ENCODE assay signal across 15 cellular contexts in genomic region chr7:99090811-99091582, GRCh38. TPM values are rescaled to one million over a fixed set of nuclear protein-coding genes. Genes with fewer than 3 reads are reported as not detected.
A peak's percentile ranks its signal among the peaks of the same experiment; 100 is the strongest.
DNase-seq lines count a peak whose midpoint lies in the region; TF ChIP-seq lines count a peak whose summit lies in the region.
"Had no signal": no experiment of that assay in that cellular context is flagged by ENCODE, and none has a peak within 500 bp of the region (broad histone marks: within the 10 kb centered on the region; RNA-seq: fewer than 3 reads in every experiment).

No MANE protein-coding gene starts in this region.

- H4K8ac ChIP-seq in mesenchymal stem cell (ENCODE audit: low read length), result no peak overlapping the region

- peaks cover 0 to 6% of the 10 kb centered on the region in 2 experiments for H3K36me3 ChIP-seq in mesenchymal stem cell (ENCODE audit: control insufficient read depth in 1 of 2, insufficient read depth in 2 of 2, low read depth in 1 of 2, low read length in 2 of 2)
- H3K36me3 ChIP-seq: sigmoid colon, thyroid gland had no signal

- peaks cover 13% of the 10 kb centered on the region for H3K36me3 Mint-ChIP-seq in Calu3 (ENCODE audit: insufficient read depth, unreplicated experiment)
- H3K36me3 Mint-ChIP-seq in endothelial cell (ENCODE audit: low read depth, unreplicated experiment), result peaks cover 6% of the 10 kb centered on the region
- peaks cover 13% of the 10 kb centered on the region for H3K36me3 Mint-ChIP-seq in MCF 10A (ENCODE audit: insufficient read depth, unreplicated experiment)

- H3K9me3 Mint-ChIP-seq in Calu3 (ENCODE audit: low read depth, unreplicated experiment) (no peaks in the 10 kb centered on the region), endothelial cell (ENCODE audit: unreplicated experiment) (no peaks in the 10 kb centered on the region), MCF 10A (ENCODE audit: unreplicated experiment) (no peaks in the 10 kb centered on the region)
- H3K9me3 Mint-ChIP-seq: CD4-positive, alpha-beta T cell had no signal

- H4K91ac ChIP-seq in mesenchymal stem cell (ENCODE audit: low read length), result no peak overlapping the region

- no peak overlapping the region for H3K9ac ChIP-seq in mesenchymal stem cell (ENCODE audit: low read length)

- H3K4me1 ChIP-seq in mesenchymal stem cell (ENCODE audit: control insufficient read depth, insufficient read depth, low read depth, low read length), result peaks cover 4% of the 10 kb centered on the region
- H3K4me1 ChIP-seq: thyroid gland had no signal

- H3K27me3 ChIP-seq in mesenchymal stem cell (ENCODE audit: control insufficient read depth in 1 of 2, insufficient read depth in 1 of 2, low read length in 2 of 2), result no peaks in the 10 kb centered on the region
- H3K27me3 ChIP-seq: sigmoid colon, thyroid gland had no signal

- no peak overlapping the region for H3K14ac ChIP-seq in mesenchymal stem cell (ENCODE audit: low read length in 2 of 2)

- WGBS in mesenchymal stem cell, result 96% methylated on average over 5 of the region's 6 CpGs

- no peak overlapping the region for H2BK15ac ChIP-seq in mesenchymal stem cell (ENCODE audit: low read depth, poor library complexity, severe bottlenecking)

- peaks cover 3% of the 10 kb centered on the region for H3K9me3 ChIP-seq in mesenchymal stem cell (ENCODE audit: control insufficient read depth, low read length)
- H3K9me3 ChIP-seq: sigmoid colon, thyroid gland had no signal

- H3K4me3 Mint-ChIP-seq in Calu3 (ENCODE audit: low read depth, unreplicated experiment) (no peak overlapping the region), endothelial cell (ENCODE audit: unreplicated experiment) (no peak overlapping the region), MCF 10A (ENCODE audit: unreplicated experiment) (no peak overlapping the region)
- H3K4me3 Mint-ChIP-seq: CD4-positive, alpha-beta T cell had no signal

- peaks cover 11% of the 10 kb centered on the region for H3K79me1 ChIP-seq in mesenchymal stem cell (replicated peaks; ENCODE audit: low read length, poor library complexity, severe bottlenecking)

- no peak overlapping the region for H2AK5ac ChIP-seq in mesenchymal stem cell (ENCODE audit: low read length, severe bottlenecking)

- H2AFZ ChIP-seq in mesenchymal stem cell (ENCODE audit: low read depth, low read length), result no peak overlapping the region

- CTCF ChIA-PET in Calu3 (lab: Charles Lee), result no interaction called here
- CTCF ChIA-PET in MCF 10A (lab: Yijun Ruan, JAX), result no interaction called here

- intact Hi-C loops in Calu3 (cut with micrococcal nuclease; ENCODE audit: unreplicated experiment), result no loop called here
- intact Hi-C loops in MCF 10A (cut with micrococcal nuclease), result no loop called here

- H3K27ac ChIP-seq in mesenchymal stem cell (ENCODE audit: low read length, poor library complexity, severe bottlenecking), result no peak overlapping the region
- H3K27ac ChIP-seq: sigmoid colon, thyroid gland had no signal

- H3K4ac ChIP-seq in mesenchymal stem cell (ENCODE audit: low read depth in 1 of 2, low read length in 2 of 2), result no peak overlapping the region

- no peak overlapping the region for H2BK5ac ChIP-seq in mesenchymal stem cell (ENCODE audit: low read depth, low read length, poor library complexity, severe bottlenecking)

- DNase-seq in Calu3 (no peak), M059J (ENCODE audit: low read depth) (peak; percentile 22), choroid plexus epithelial cell (ENCODE audit: low read depth) (peak; percentile 51), mesenchymal stem cell (peak; percentile 33), endothelial cell (ENCODE audit: low spot score) (no peak), H4 (ENCODE audit: low spot score) (no peak), MCF 10A (ENCODE audit: unreplicated experiment) (no peak)
- DNase-seq: anterior cingulate cortex; CD4-positive, alpha-beta T cell; GF-D8; GOT3; NCI-H1436; sigmoid colon; stimulated activated CD4-positive, alpha-beta T cell treated with anti-CD3 and anti-CD28 coated beads, Interleukin-4, amount 100 ng/mL, for 1 hour; thyroid gland had no signal

- H3K27ac Mint-ChIP-seq in Calu3 (ENCODE audit: unreplicated experiment) (peak overlapping the region; percentile 61), endothelial cell (ENCODE audit: unreplicated experiment) (no peak overlapping the region), MCF 10A (ENCODE audit: low read depth, unreplicated experiment) (no peak overlapping the region)
- H3K27ac Mint-ChIP-seq: CD4-positive, alpha-beta T cell had no signal

- H3K27me3 Mint-ChIP-seq in Calu3 (ENCODE audit: unreplicated experiment) (no peaks in the 10 kb centered on the region), endothelial cell (ENCODE audit: unreplicated experiment) (no peaks in the 10 kb centered on the region), MCF 10A (ENCODE audit: insufficient read depth, unreplicated experiment) (no peaks in the 10 kb centered on the region)
- H3K27me3 Mint-ChIP-seq: CD4-positive, alpha-beta T cell had no signal

- H3K18ac ChIP-seq in mesenchymal stem cell (ENCODE audit: low read depth in 1 of 2, low read length in 2 of 2), result no peak overlapping the region

- BruUV-seq in Calu3 (replicated peaks; lab: Mats Ljungman, UMichigan) (no TSS peak), MCF 10A (replicated peaks; lab: Mats Ljungman, UMichigan) (no TSS peak)

- no peak overlapping the region for H3K4me2 ChIP-seq in mesenchymal stem cell (ENCODE audit: low read length, poor library complexity, severe bottlenecking)

- POLR2A ChIA-PET in MCF 10A (lab: Yijun Ruan, JAX), result interaction anchor here (1.2 kb wide), 1 partner anchor 11 kb away, joined by 4 read pairs; no protein-coding TSS in a partner anchor

- H2BK12ac ChIP-seq in mesenchymal stem cell (ENCODE audit: low read length in 2 of 2), result no peak overlapping the region

- TF ChIP-seq CTCF in Calu3 (IDR thresholded peaks at IDR 0.05; ENCODE audit: unreplicated experiment), result no peak
- TF ChIP-seq CTCF in choroid plexus epithelial cell (conservative IDR thresholded peaks at IDR 0.05; ENCODE audit: low read depth, low read length), result no peak
- TF ChIP-seq CTCF in endothelial cell (IDR thresholded peaks at IDR 0.05; ENCODE audit: unreplicated experiment), result no peak
- TF ChIP-seq CTCF in MCF 10A (IDR thresholded peaks at IDR 0.05; ENCODE audit: unreplicated experiment), result no peak

- H3K4me1 Mint-ChIP-seq in Calu3 (ENCODE audit: low read depth, unreplicated experiment), result peaks cover 29% of the 10 kb centered on the region
- no peaks in the 10 kb centered on the region for H3K4me1 Mint-ChIP-seq in endothelial cell (ENCODE audit: unreplicated experiment)
- no peaks in the 10 kb centered on the region for H3K4me1 Mint-ChIP-seq in MCF 10A (ENCODE audit: insufficient read depth, unreplicated experiment)

- H3K23ac ChIP-seq in mesenchymal stem cell (ENCODE audit: low read length in 2 of 2), result no peak overlapping the region

- no peak overlapping the region for H2BK120ac ChIP-seq in mesenchymal stem cell (ENCODE audit: low read depth, low read length)

- H3K4me3 ChIP-seq in choroid plexus epithelial cell (ENCODE audit: low read depth, low read length), result no peak overlapping the region
- H3K4me3 ChIP-seq in mesenchymal stem cell (ENCODE audit: insufficient read depth in 1 of 2, low read depth in 1 of 2, low read length in 2 of 2), result no peak overlapping the region
- H3K4me3 ChIP-seq: sigmoid colon, thyroid gland had no signal

RNA-seq across cellular contexts. Expression of gene SMURF1, which starts 52.9 kb away (rescaled TPM):
- 28.2 and 29.7 TPM in 2 replicates for total RNA-seq in Calu3 (2022)
- total RNA-seq in M059J (2014; rRNA removed; shearing (Covaris generic)), result 12.7 and 21.1 TPM in 2 replicates
- polyA plus RNA-seq in mesenchymal stem cell (2013, experiment 1 of 2), result 11.8 TPM
- 12.5 TPM for polyA plus RNA-seq in mesenchymal stem cell (2013, experiment 2 of 2)
- 32.5 TPM for total RNA-seq in endothelial cell (ENCODE audit: unreplicated experiment)
- 14.6 and 19.0 TPM in 2 replicates for total RNA-seq in H4 (2014; rRNA removed; shearing (Covaris generic))
- total RNA-seq in MCF 10A (2022), result 19.9 and 20.3 TPM in 2 replicates

Comparison
In these comparisons a context has a peak if more than half of its experiments do, and no peak if none do; other contexts are left out.
1. DNase-seq: peak in M059J (single experiment), choroid plexus epithelial cell (single experiment) and mesenchymal stem cell (single experiment); none in Calu3 (single experiment), endothelial cell (single experiment), H4 (single experiment) and MCF 10A (single experiment).